ENCODE assay signal across 8 cellular contexts in genomic region chr1:206575165-206575893, GRCh38. TPM values are rescaled to one million over a fixed set of nuclear protein-coding genes. Genes with fewer than 3 reads are reported as not detected.
DNase-seq lines count a peak whose midpoint lies in the region; ATAC-seq, FAIRE-seq and TF ChIP-seq lines count a peak whose summit lies in the region.

No MANE protein-coding gene starts in this region.

- H3K27ac Mint-ChIP-seq in activated CD4-positive, alpha-beta memory T cell treated with anti-CD3 and anti-CD28 coated beads for 36 hours, result peak overlapping the region; percentile 99
- H3K27ac Mint-ChIP-seq in nephron progenitor cell, result no peak overlapping the region

- no peaks in the 10 kb centered on the region for H3K27me3 Mint-ChIP-seq in activated CD4-positive, alpha-beta memory T cell treated with anti-CD3 and anti-CD28 coated beads for 36 hours
- peaks cover 12% of the 10 kb centered on the region for H3K27me3 Mint-ChIP-seq in nephron progenitor cell (ENCODE audit: low read depth, poor library complexity)

- TF ChIP-seq EP300 in gastroesophageal sphincter (IDR thresholded peaks at IDR 0.05), result no peak

- peak overlapping the region in 3 of 4 donors; percentile 28 to 63 (median 52) for H3K27ac ChIP-seq in gastroesophageal sphincter
- peak overlapping the region; percentile 67 to 85 for H3K27ac ChIP-seq in small intestine (ENCODE audit: low read depth in 1 of 2, low read length in 1 of 2)

- H3K36me3 ChIP-seq in gastroesophageal sphincter, result no peaks in the 10 kb centered on the region
- no peaks in the 10 kb centered on the region for H3K36me3 ChIP-seq in small intestine (ENCODE audit: control insufficient read depth in 2 of 2, insufficient read depth in 2 of 2, low read length in 2 of 2)

- POLR2A ChIA-PET in activated CD4-positive, alpha-beta memory T cell treated with anti-CD3 and anti-CD28 coated beads for 36 hours (lab: Charles Lee), result interaction anchor here (0.9 to 12.0 kb wide), 5 partner anchors 14 to 111 kb away, joined by 3 to 546 read pairs (median 4); partner anchors contain the start of gene IKBKE

- H3K9me3 Mint-ChIP-seq in activated CD4-positive, alpha-beta memory T cell treated with anti-CD3 and anti-CD28 coated beads for 36 hours, result no peaks in the 10 kb centered on the region
- no peaks in the 10 kb centered on the region for H3K9me3 Mint-ChIP-seq in nephron progenitor cell

- 35 to 44% methylated on average over 6 to 8 of the region's 11 CpGs for WGBS in gastroesophageal sphincter (ENCODE audit: low coverage in 1 of 2), 2 donors
- 35 to 61% (median 43%) methylated on average over 11 of the region's 11 CpGs for WGBS in small intestine, 3 donors

- H3K4me3 ChIP-seq in gastroesophageal sphincter (no peak overlapping the region), small intestine (ENCODE audit: low read depth in 1 of 2, low read length in 2 of 2) (no peak overlapping the region)

- peaks cover 97% of the 10 kb centered on the region for H3K4me1 Mint-ChIP-seq in activated CD4-positive, alpha-beta memory T cell treated with anti-CD3 and anti-CD28 coated beads for 36 hours (ENCODE audit: low read depth)
- H3K4me1 Mint-ChIP-seq in nephron progenitor cell, result peaks cover 6% of the 10 kb centered on the region

- peak overlapping the region; percentile 59 for H3K4me3 Mint-ChIP-seq in activated CD4-positive, alpha-beta memory T cell treated with anti-CD3 and anti-CD28 coated beads for 36 hours
- H3K4me3 Mint-ChIP-seq in nephron progenitor cell, result no peak overlapping the region

- TF ChIP-seq POLR2A in gastroesophageal sphincter (IDR thresholded peaks at IDR 0.05), result no peak

- CTCF ChIA-PET in activated CD4-positive, alpha-beta memory T cell treated with anti-CD3 and anti-CD28 coated beads for 36 hours (lab: Charles Lee), result interaction anchor here (0.6 to 19.0 kb wide), 9 partner anchors 9 to 96 kb away, joined by 3 to 588 read pairs (median 4); no protein-coding TSS in a partner anchor

- H3K4me1 ChIP-seq in gastroesophageal sphincter, result peaks cover 0 to 21% (median 2%) of the 10 kb centered on the region in 3 donors
- peaks cover 0 to 2% of the 10 kb centered on the region in 2 donors for H3K4me1 ChIP-seq in small intestine (ENCODE audit: control insufficient read depth in 2 of 2, insufficient read depth in 1 of 2, low read depth in 1 of 2, low read length in 1 of 2)

- intact Hi-C loops in activated CD4-positive, alpha-beta memory T cell treated with anti-CD3 and anti-CD28 coated beads for 36 hours (cut with micrococcal nuclease), result loop anchor here (1.0 to 5.0 kb wide), 3 partner anchors 12 to 103 kb away; partner anchors contain the start of gene IKBKE

- peak; percentile 84 for DNase-seq in CMK (ENCODE audit: low read depth)
- peak; percentile 76 for DNase-seq in HT1080 (ENCODE audit: low read depth)
- DNase-seq in activated CD4-positive, alpha-beta memory T cell treated with anti-CD3 and anti-CD28 coated beads for 36 hours, result peak; percentile 67
- DNase-seq in small intestine, result peak; percentile 57
- DNase-seq in GM19238 (ENCODE audit: insufficient read length, low spot score), result no peak
- no peak for DNase-seq in LoVo (ENCODE audit: low spot score)
- DNase-seq in nephron progenitor cell, result no peak

- H3K36me3 Mint-ChIP-seq in activated CD4-positive, alpha-beta memory T cell treated with anti-CD3 and anti-CD28 coated beads for 36 hours, result peaks cover 73% of the 10 kb centered on the region
- peaks cover 2% of the 10 kb centered on the region for H3K36me3 Mint-ChIP-seq in nephron progenitor cell (ENCODE audit: low read depth)

- no peaks in the 10 kb centered on the region for H3K27me3 ChIP-seq in gastroesophageal sphincter
- H3K27me3 ChIP-seq in small intestine (ENCODE audit: control insufficient read depth in 2 of 2, insufficient read depth in 2 of 2, low read length in 2 of 2), result no peaks in the 10 kb centered on the region

- peak; percentile 78 for ATAC-seq in gastroesophageal sphincter

- no peak for FAIRE-seq in small intestine (lab: Jason Lieb, UNC)

- no peaks in the 10 kb centered on the region for H3K9me3 ChIP-seq in gastroesophageal sphincter
- no peaks in the 10 kb centered on the region for H3K9me3 ChIP-seq in small intestine (ENCODE audit: control insufficient read depth, low read depth)

- TF ChIP-seq CTCF in gastroesophageal sphincter (IDR thresholded peaks at IDR 0.05) (no peak), nephron progenitor cell (IDR thresholded peaks at IDR 0.05) (no peak)

RNA-seq across cellular contexts. Expression of gene EIF2D, which starts 36.9 kb away (rescaled TPM):
- 66.6 and 83.6 TPM in 2 replicates for total RNA-seq in HT1080 (2014; rRNA removed; shearing (Covaris generic))
- polyA plus RNA-seq in HT1080 (2015; cell fraction: cytosol; rRNA removed), result 73.8 and 80.9 TPM in 2 replicates
- polyA plus RNA-seq in HT1080 (2015; cell fraction: nucleus; rRNA removed), result 81.7 and 88.2 TPM in 2 replicates
- 10 to 100 TPM; 84.6 to 87.5 TPM for total RNA-seq in activated CD4-positive, alpha-beta memory T cell treated with anti-CD3 and anti-CD28 coated beads for 36 hours
- 10 to 100 TPM; 43.7 to 60.1 (median 52.6) TPM for total RNA-seq in gastroesophageal sphincter
- 10 to 100 TPM; 21.6 to 40.8 (median 22.6) TPM for polyA plus RNA-seq in small intestine

Comparison
In these comparisons a context has a peak if more than half of its experiments do, and no peak if none do; other contexts are left out.
1. DNase-seq: peak in CMK (single experiment), HT1080 (single experiment), activated CD4-positive, alpha-beta memory T cell treated with anti-CD3 and anti-CD28 coated beads for 36 hours (single experiment) and small intestine (single experiment); none in GM19238 (single experiment), LoVo (single experiment) and nephron progenitor cell (single experiment).